ENCODE assay signal across 1 cellular context in genomic region chr1:156647351-156647750, GRCh38.
TF ChIP-seq lines count a peak whose summit lies in the region.

No MANE protein-coding gene starts in this region.

TF ChIP-seq in HepG2, 621 proteins besides CTCF, POLR2A, EP300 and RAD21:
- peak; percentile 71 for TF ChIP-seq AGO2 (optimal IDR thresholded peaks at IDR 0.05; ENCODE audit: low read depth, low read length)
- TF ChIP-seq ZNF230 (CRISPR knock-in tag; IDR thresholded peaks at IDR 0.05) = no peak
- peak; percentile 25; the same call in 1 of the 2 replicates for TF ChIP-seq POLR2AphosphoS5 (IDR thresholded peaks at IDR 0.05; ENCODE audit: low read depth, low read length)
- TF ChIP-seq EZH2 (conservative IDR thresholded peaks at IDR 0.05; ENCODE audit: low read depth, low read length) = no peak
- TF ChIP-seq KLF13 (CRISPR knock-in tag; IDR thresholded peaks at IDR 0.05) = no peak
- no peak for TF ChIP-seq ATF5 (CRISPR knock-in tag; IDR thresholded peaks at IDR 0.05; ENCODE audit: low read depth)
TF ChIP-seq in HepG2: peak in this region for 2.
